Comparison of ENCODE assay signal across 11 cellular contexts in the genomic region with DNA sequence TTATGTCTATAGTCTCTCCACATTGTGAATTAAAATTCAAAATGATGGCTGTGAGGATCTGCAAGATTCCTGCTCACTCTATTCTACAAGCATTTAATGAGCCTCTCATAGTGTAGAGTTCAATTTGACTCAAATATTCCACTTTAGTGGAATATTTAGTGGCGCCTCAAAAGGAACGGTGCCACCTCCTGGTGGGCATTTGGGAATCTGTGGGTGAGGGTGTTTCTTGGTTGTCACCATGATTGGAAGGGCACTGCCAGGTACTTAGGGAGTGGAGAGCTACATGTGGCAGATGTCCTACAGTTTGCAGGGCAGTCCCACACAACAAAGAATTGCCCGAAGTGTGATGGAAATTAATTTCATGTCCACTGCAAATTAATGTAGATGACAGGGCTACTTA. TPM values are rescaled to one million over a fixed set of nuclear protein-coding genes. Genes with fewer than 3 reads are reported as not detected.
DNase-seq lines count a peak whose midpoint lies in the region; ATAC-seq, FAIRE-seq and TF ChIP-seq lines count a peak whose summit lies in the region.
"Had no signal": no experiment of that assay in that cellular context is flagged by ENCODE, and none has a peak within 500 bp of the region (broad histone marks: within the 10 kb centered on the region; RNA-seq: fewer than 3 reads in every experiment).

No MANE protein-coding gene starts in this region.

- FAIRE-seq in GM19239 (lab: Jason Lieb, UNC): no peak

- DNase-seq in NCI-H2107 treated with DMSO at 0.1 percent for 48 hours (lab: John Stamatoyannopoulos, UW; ENCODE audit: unreplicated experiment) (peak; percentile 18), NCI-H2107 (lab: John Stamatoyannopoulos, UW) (no peak), MG63 (peak; percentile 8), dermis blood vessel endothelial cell (peak; percentile 62), psoas muscle (no peak), amygdala (lab: John Stamatoyannopoulos, UW) (no peak), GM19239 (ENCODE audit: insufficient read length, low spot score) (no peak)
- DNase-seq: activated CD4-positive, CD25-positive, alpha-beta regulatory T cell treated with anti-CD3 and anti-CD28 coated beads, Interleukin-2, amount 50 U/mL, for 72 hours had no signal

- peak; percentile 10 for TF ChIP-seq CTCF in psoas muscle (IDR thresholded peaks at IDR 0.05)

- intact Hi-C loops in psoas muscle (cut with DNase I): no loop called here

- H3K27me3 ChIP-seq in MG63 (no peaks in the 10 kb centered on the region), psoas muscle (ENCODE audit: insufficient read depth in 3 of 3, low read length in 2 of 3) (no peaks in the 10 kb centered on the region)

- no peak overlapping the region for H3K27ac ChIP-seq in psoas muscle

- ATAC-seq in psoas muscle: no peak
- ATAC-seq in HG03460 (IDR thresholded peaks at IDR 0.05; ENCODE audit: unreplicated experiment): no peak
- ATAC-seq: activated naive CD4-positive, alpha-beta T cell treated with anti-CD3 and anti-CD28 coated beads, Interleukin-2, amount 50 U/mL, for 72 hours; sciatic nerve had no signal

- no peaks in the 10 kb centered on the region for H3K4me1 ChIP-seq in psoas muscle

- WGBS in psoas muscle, 3 donors: 78 to 88% (median 82%) methylated on average over 3 of the region's 3 CpGs

- no peaks in the 10 kb centered on the region for H3K9me3 ChIP-seq in MG63
- H3K9me3 ChIP-seq in psoas muscle: no peaks in the 10 kb centered on the region

- H3K4me3 ChIP-seq in MG63 (no peak overlapping the region), psoas muscle (no peak overlapping the region)

- H3K36me3 ChIP-seq in MG63 (no peaks in the 10 kb centered on the region), psoas muscle (ENCODE audit: insufficient read depth in 1 of 2, low read depth in 1 of 2) (no peaks in the 10 kb centered on the region)

RNA-seq across cellular contexts. Expression of a gene that starts 21.5 kb away (rescaled TPM):
- 0.30 and 0.54 TPM in 2 replicates for total RNA-seq in MG63 (2014; rRNA removed; shearing (Covaris generic); ENCODE audit: low replicate concordance)
- total RNA-seq in dermis blood vessel endothelial cell (2.6 and 3.9 TPM in 2 replicates), psoas muscle (1 to 10 TPM in 1 of 4 donors, under 1 TPM in 3; 0.44 to 1.6 (median 0.62) TPM)
- under 1 TPM; 0.65 to 0.85 (median 0.72) TPM for polyA plus RNA-seq in psoas muscle

RNA-seq across cellular contexts. Expression of a gene that starts 50.4 kb away (rescaled TPM):
- 89.9 and 138 TPM in 2 replicates for total RNA-seq in MG63 (2014; rRNA removed; shearing (Covaris generic); ENCODE audit: low replicate concordance)
- 57.4 and 61.9 TPM in 2 replicates for total RNA-seq in dermis blood vessel endothelial cell
- 10 to 100 TPM; 22.9 to 30.7 (median 27.9) TPM for total RNA-seq in psoas muscle
- 10 to 100 TPM; 16.2 to 45.4 (median 25.8) TPM for polyA plus RNA-seq in psoas muscle

Comparison
In these comparisons a context has a peak if more than half of its experiments do, and no peak if none do; other contexts are left out.
1. DNase-seq: peak in NCI-H2107 treated with DMSO at 0.1 percent for 48 hours (single experiment), MG63 (single experiment) and dermis blood vessel endothelial cell (single experiment); none in NCI-H2107 (single experiment), psoas muscle (0 of 2), amygdala (0 of 56) and GM19239 (single experiment).